ENCODE assay signal across 1 cellular context in the genomic region with DNA sequence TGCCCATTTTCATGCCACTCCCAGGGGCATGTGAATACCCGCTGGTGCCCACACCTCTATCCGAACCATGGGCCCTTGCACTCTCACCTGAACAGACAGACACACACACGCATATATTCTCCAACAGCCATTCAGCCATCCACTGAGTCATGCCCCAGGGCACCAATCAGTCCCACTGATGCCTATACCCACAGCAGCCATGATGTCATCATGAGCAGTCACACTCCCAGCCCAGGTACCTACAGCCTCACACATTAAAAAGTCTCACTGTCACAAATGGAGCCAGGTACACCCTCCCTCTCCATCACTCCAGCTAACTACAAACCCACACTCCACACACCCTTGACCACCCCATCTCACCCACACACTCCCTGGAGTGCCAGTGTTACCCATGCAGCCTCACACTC.
TF ChIP-seq lines count a peak whose summit lies in the region.

No MANE protein-coding gene starts in this region.

TF ChIP-seq in IMR-90, 13 proteins besides CTCF, POLR2A, EP300 and RAD21 (continued from another document):
- TF ChIP-seq BHLHE40 (IDR thresholded peaks at IDR 0.05; ENCODE audit: low read depth, low read length), result no peak
- TF ChIP-seq CHD1 (IDR thresholded peaks at IDR 0.05; ENCODE audit: low read depth, low read length), result no peak
- no peak for TF ChIP-seq FOS (IDR thresholded peaks at IDR 0.05; ENCODE audit: low read depth, low read length)
- TF ChIP-seq RCOR1 (IDR thresholded peaks at IDR 0.05; ENCODE audit: insufficient replicate concordance, low read length), result no peak
- TF ChIP-seq, protein P1, sequence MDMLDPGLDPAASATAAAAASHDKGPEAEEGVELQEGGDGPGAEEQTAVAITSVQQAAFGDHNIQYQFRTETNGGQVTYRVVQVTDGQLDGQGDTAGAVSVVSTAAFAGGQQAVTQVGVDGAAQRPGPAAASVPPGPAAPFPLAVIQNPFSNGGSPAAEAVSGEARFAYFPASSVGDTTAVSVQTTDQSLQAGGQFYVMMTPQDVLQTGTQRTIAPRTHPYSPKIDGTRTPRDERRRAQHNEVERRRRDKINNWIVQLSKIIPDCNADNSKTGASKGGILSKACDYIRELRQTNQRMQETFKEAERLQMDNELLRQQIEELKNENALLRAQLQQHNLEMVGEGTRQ (IDR thresholded peaks at IDR 0.05; ENCODE audit: low read depth, low read length), result no peak
- TF ChIP-seq MAZ (IDR thresholded peaks at IDR 0.05; ENCODE audit: borderline replicate concordance, low read depth, low read length), result no peak
- TF ChIP-seq, protein P2, sequence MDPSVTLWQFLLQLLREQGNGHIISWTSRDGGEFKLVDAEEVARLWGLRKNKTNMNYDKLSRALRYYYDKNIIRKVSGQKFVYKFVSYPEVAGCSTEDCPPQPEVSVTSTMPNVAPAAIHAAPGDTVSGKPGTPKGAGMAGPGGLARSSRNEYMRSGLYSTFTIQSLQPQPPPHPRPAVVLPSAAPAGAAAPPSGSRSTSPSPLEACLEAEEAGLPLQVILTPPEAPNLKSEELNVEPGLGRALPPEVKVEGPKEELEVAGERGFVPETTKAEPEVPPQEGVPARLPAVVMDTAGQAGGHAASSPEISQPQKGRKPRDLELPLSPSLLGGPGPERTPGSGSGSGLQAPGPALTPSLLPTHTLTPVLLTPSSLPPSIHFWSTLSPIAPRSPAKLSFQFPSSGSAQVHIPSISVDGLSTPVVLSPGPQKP (IDR thresholded peaks at IDR 0.05; ENCODE audit: borderline replicate concordance, low read depth, low read length), result no peak
- TF ChIP-seq CEBPB (IDR thresholded peaks at IDR 0.05; ENCODE audit: low read depth, low read length), result no peak
- TF ChIP-seq RFX5 (IDR thresholded peaks at IDR 0.05; ENCODE audit: low read depth, low read length), result no peak
- no peak for TF ChIP-seq MXI1 (IDR thresholded peaks at IDR 0.05; ENCODE audit: borderline replicate concordance, low read depth, low read length)
